ENCODE assay signal across 8 cellular contexts in the genomic region with DNA sequence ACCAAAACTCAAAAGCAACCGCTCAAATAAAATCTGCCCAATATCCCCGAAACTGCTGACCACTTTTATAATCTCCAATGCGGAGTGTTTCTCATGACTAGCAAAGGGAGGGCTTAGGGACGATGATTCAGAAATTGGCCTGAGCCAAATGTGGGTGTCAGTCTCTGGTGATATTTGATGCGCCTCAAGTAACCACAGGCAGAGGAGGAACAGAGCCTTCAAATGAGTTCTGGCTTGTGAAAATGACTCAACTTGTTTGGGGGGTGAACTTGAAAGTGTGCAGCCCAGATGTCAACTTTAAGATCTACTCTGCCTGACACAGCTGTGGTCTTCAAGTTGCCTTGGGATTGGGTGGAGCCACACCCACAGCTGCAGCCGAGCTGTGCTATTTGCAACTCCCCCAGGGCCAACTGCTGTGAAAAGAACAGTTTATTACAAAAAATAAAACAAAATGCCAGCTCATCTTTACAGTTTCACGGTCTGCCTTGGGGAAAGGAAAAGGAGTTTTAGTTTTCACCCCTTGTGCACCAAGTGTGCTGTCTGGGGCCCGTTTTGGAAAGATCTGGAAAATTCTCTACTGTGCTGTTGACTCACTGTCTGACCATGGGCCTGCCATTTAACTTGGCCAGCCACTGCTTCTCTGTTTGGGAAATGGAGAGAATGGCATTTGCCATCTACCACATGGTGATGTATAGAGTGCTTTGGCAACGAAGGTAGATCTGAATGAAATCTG.
DNase-seq lines count a peak whose midpoint lies in the region; ATAC-seq, FAIRE-seq and TF ChIP-seq lines count a peak whose summit lies in the region.

No MANE protein-coding gene starts in this region.

- intact Hi-C loops in natural killer cell (cut with micrococcal nuclease) = no loop called here

- peak overlapping the region in 1 of 2 donors; percentile 49 for H3K27ac Mint-ChIP-seq in natural killer cell

- no peak overlapping the region for H3K4me3 Mint-ChIP-seq in natural killer cell

- no peaks in the 10 kb centered on the region for H3K9me3 Mint-ChIP-seq in natural killer cell

- peak; percentile 99 for FAIRE-seq in H54 (lab: Jason Lieb, UNC)
- peak; percentile 64 for FAIRE-seq in bronchial epithelial cell (lab: Jason Lieb, UNC)

- peak overlapping the region; percentile 65; the same call in 1 of the 2 replicates for H2AFZ ChIP-seq in Loucy (ENCODE audit: low read length)

- no peaks in the 10 kb centered on the region for H3K9me3 ChIP-seq in Loucy (ENCODE audit: insufficient read depth, low read depth, low read length)

- peaks cover 26 to 48% of the 10 kb centered on the region in 2 donors for H3K27me3 Mint-ChIP-seq in natural killer cell (ENCODE audit: low read depth in 2 of 2)

- peaks cover 41% of the 10 kb centered on the region for H3K4me1 ChIP-seq in Loucy (ENCODE audit: insufficient read depth, low read length, poor library complexity, severe bottlenecking)

- H3K4me2 ChIP-seq in Loucy (ENCODE audit: low read depth, low read length, poor library complexity, severe bottlenecking) = peak overlapping the region; percentile 55

- peaks cover 0 to 25% of the 10 kb centered on the region in 2 donors for H3K4me1 Mint-ChIP-seq in natural killer cell

- no peaks in the 10 kb centered on the region for H4K20me1 ChIP-seq in Loucy (ENCODE audit: insufficient read depth, low read length, poor library complexity, severe bottlenecking)

- peak; percentile 78 for DNase-seq in H54 (ENCODE audit: insufficient read length, low spot score)
- DNase-seq in bronchial epithelial cell (ENCODE audit: low read depth) = peak; percentile 100
- DNase-seq in natural killer cell = peak; percentile 18
- DNase-seq in dermis blood vessel endothelial cell = no peak
- no peak for DNase-seq in SK-N-DZ (ENCODE audit: low spot score)
- no peak for DNase-seq in NCI-H2227 treated with DMSO at 0.1 percent for 48 hours (lab: John Stamatoyannopoulos, UW)

- H3K36me3 ChIP-seq in Loucy (ENCODE audit: insufficient read depth, low read length) (no peaks in the 10 kb centered on the region), bronchial epithelial cell (ENCODE audit: control insufficient read depth, insufficient read depth, low read length) (no peaks in the 10 kb centered on the region)

- TF ChIP-seq POLR2A in H54 (IDR thresholded peaks at IDR 0.05; ENCODE audit: low read depth, low read length) = no peak

- peak; percentile 89 for ATAC-seq in GM18508 (IDR thresholded peaks at IDR 0.05; ENCODE audit: insufficient read depth, unreplicated experiment)
- peak; percentile 84 to 89 (median 87) for ATAC-seq in natural killer cell

- H3K9me2 ChIP-seq in Loucy (replicated peaks; ENCODE audit: low read depth, low read length) = no peaks in the 10 kb centered on the region

- H3K27me3 ChIP-seq in Loucy (ENCODE audit: insufficient read depth, low read length, poor library complexity, severe bottlenecking) (no peaks in the 10 kb centered on the region), bronchial epithelial cell (ENCODE audit: control insufficient read depth, insufficient read depth, low read length) (no peaks in the 10 kb centered on the region)

- peak overlapping the region; percentile 27 for H3K9ac ChIP-seq in Loucy (ENCODE audit: low read depth, low read length, poor library complexity, severe bottlenecking)

- peak overlapping the region; percentile 40 for H3K4me3 ChIP-seq in Loucy (ENCODE audit: low read length, poor library complexity, severe bottlenecking)
- H3K4me3 ChIP-seq in bronchial epithelial cell (ENCODE audit: low read depth, low read length) = no peak overlapping the region

- TF ChIP-seq CTCF in Loucy (conservative IDR thresholded peaks at IDR 0.05; ENCODE audit: low read length) = no peak
- TF ChIP-seq CTCF in bronchial epithelial cell (IDR thresholded peaks at IDR 0.05; ENCODE audit: insufficient read depth, low read length, severe bottlenecking) = no peak
- no peak for TF ChIP-seq CTCF in natural killer cell (IDR thresholded peaks at IDR 0.05)

- no peaks in the 10 kb centered on the region for H3K79me2 ChIP-seq in Loucy (ENCODE audit: insufficient read depth, low read length)

- H3F3A ChIP-seq in Loucy (ENCODE audit: low read depth) = peaks cover 8% of the 10 kb centered on the region; the same call in 1 of the 2 replicates

- H3K36me3 Mint-ChIP-seq in natural killer cell = no peaks in the 10 kb centered on the region

Comparison
In these comparisons a context has a peak if more than half of its experiments do, and no peak if none do; other contexts are left out.
1. DNase-seq: peak in H54 (single experiment), bronchial epithelial cell (single experiment) and natural killer cell (single experiment); none in dermis blood vessel endothelial cell (single experiment), SK-N-DZ (single experiment) and NCI-H2227 treated with DMSO at 0.1 percent for 48 hours (single experiment).